In genomic region chr15:39511915-39512260, GRCh38 we compare ENCODE assay signal across 13 cellular contexts.
DNase-seq lines count a peak whose midpoint lies in the region; ATAC-seq and TF ChIP-seq lines count a peak whose summit lies in the region.
"Had no signal": no experiment of that assay in that cellular context is flagged by ENCODE, and none has a peak within 500 bp of the region (broad histone marks: within the 10 kb centered on the region; RNA-seq: fewer than 3 reads in every experiment).

No MANE protein-coding gene starts in this region.

- DNase-seq in HFF-Myc (ENCODE audit: extremely low read depth, low read depth), result peak; percentile 58
- DNase-seq in SHP77 treated with DMSO at 0.1 percent for 48 hours (lab: John Stamatoyannopoulos, UW), result peak; percentile 33
- DNase-seq in fibroblast of villous mesenchyme (ENCODE audit: low read depth), result peak; percentile 69
- no peak for DNase-seq in smooth muscle cell (lab: John Stamatoyannopoulos, UW; ENCODE audit: unreplicated experiment)
- no peak for DNase-seq in DMS153 (lab: John Stamatoyannopoulos, UW)
- no peak for DNase-seq in GDM1 (lab: John Stamatoyannopoulos, UW)
- DNase-seq: activated CD4-positive, CD25-positive, alpha-beta regulatory T cell; activated T-cell treated with anti-CD3 and anti-CD28 coated beads, Interleukin-2, amount 50 U/mL, for 4 hours; DND-41; NCI-H146; stimulated activated CD4-positive, alpha-beta T cell treated with anti-CD3 and anti-CD28 coated beads, Interleukin-2, amount 100 ng/mL, for 48 hours had no signal

- peaks cover 5% of the 10 kb centered on the region for H3K4me1 ChIP-seq in smooth muscle cell (ENCODE audit: low read depth)

- ATAC-seq in HG03378 (IDR thresholded peaks at IDR 0.05; ENCODE audit: unreplicated experiment), result no peak
- ATAC-seq: activated T-cell treated with anti-CD3 and anti-CD28 coated beads, Interleukin-2, amount 50 U/mL, for 4 hours had no signal

- WGBS in smooth muscle cell (ENCODE audit: low lambda C conversion rate), result 32% methylated on average over 4 of the region's 4 CpGs

- no peaks in the 10 kb centered on the region for H3K9me3 ChIP-seq in smooth muscle cell (replicated peaks; ENCODE audit: low read depth)

- H3K9ac ChIP-seq in smooth muscle cell (ENCODE audit: low read depth), result no peak overlapping the region

- TF ChIP-seq CTCF in HFF-Myc (IDR thresholded peaks at IDR 0.05; ENCODE audit: low read depth, low read length, missing control alignments) (no peak), fibroblast of villous mesenchyme (IDR thresholded peaks at IDR 0.05; ENCODE audit: insufficient read depth, low read depth, low read length) (no peak), smooth muscle cell (IDR thresholded peaks at IDR 0.05; ENCODE audit: borderline replicate concordance, insufficient read depth, poor library complexity, severe bottlenecking) (no peak)

- no peak overlapping the region for H3K4me3 ChIP-seq in HFF-Myc (replicated peaks; ENCODE audit: low read depth, low read length)
- no peak overlapping the region for H3K4me3 ChIP-seq in fibroblast of villous mesenchyme (ENCODE audit: low read depth, low read length)
- no peak overlapping the region for H3K4me3 ChIP-seq in smooth muscle cell
- H3K4me3 ChIP-seq: left lung had no signal

- H3F3A ChIP-seq in smooth muscle cell (ENCODE audit: low read depth), result peaks cover 12% of the 10 kb centered on the region

- peak overlapping the region; percentile 80 for H3K27ac ChIP-seq in smooth muscle cell (ENCODE audit: low read depth)
- H3K27ac ChIP-seq: left lung had no signal

- peak overlapping the region; percentile 83 for H3K4me2 ChIP-seq in smooth muscle cell

- H2AFZ ChIP-seq in smooth muscle cell (ENCODE audit: low read depth), result peak overlapping the region; percentile 54

- H3K36me3 ChIP-seq in smooth muscle cell (ENCODE audit: low read depth), result no peaks in the 10 kb centered on the region
- H3K36me3 ChIP-seq: left lung had no signal

- no peaks in the 10 kb centered on the region for H3K27me3 ChIP-seq in smooth muscle cell (ENCODE audit: low read depth)

- no peaks in the 10 kb centered on the region for H3K79me2 ChIP-seq in smooth muscle cell (ENCODE audit: low read depth)

- H4K20me1 ChIP-seq in smooth muscle cell (ENCODE audit: low read depth), result no peaks in the 10 kb centered on the region

Comparison
In these comparisons a context has a peak if more than half of its experiments do, and no peak if none do; other contexts are left out.
1. DNase-seq: peak in HFF-Myc (single experiment), SHP77 treated with DMSO at 0.1 percent for 48 hours (single experiment) and fibroblast of villous mesenchyme (single experiment); none in smooth muscle cell (single experiment), DMS153 (single experiment) and GDM1 (single experiment).